Comparison of ENCODE assay signal across 13 cellular contexts in genomic region chr15:22961661-22962221, GRCh38. TPM values are rescaled to one million over a fixed set of nuclear protein-coding genes. Genes with fewer than 3 reads are reported as not detected.
DNase-seq lines count a peak whose midpoint lies in the region; ATAC-seq and TF ChIP-seq lines count a peak whose summit lies in the region.
"Had no signal": no experiment of that assay in that cellular context is flagged by ENCODE, and none has a peak within 500 bp of the region (broad histone marks: within the 10 kb centered on the region; RNA-seq: fewer than 3 reads in every experiment).

No MANE protein-coding gene starts in this region.

- peaks cover 19% of the 10 kb centered on the region for H3K4me1 Mint-ChIP-seq in mesothelial cell of epicardium

- no peak overlapping the region for H2AFZ ChIP-seq in PC-3 (ENCODE audit: low read length)

- TF ChIP-seq CTCF in PC-3 (conservative IDR thresholded peaks at IDR 0.05; ENCODE audit: low read depth, low read length) (no peak), mesothelial cell of epicardium (IDR thresholded peaks at IDR 0.05; ENCODE audit: unreplicated experiment) (no peak), upper lobe of right lung (IDR thresholded peaks at IDR 0.05) (no peak)

- H3K9me2 ChIP-seq in PC-3 (replicated peaks; ENCODE audit: low read length): no peaks in the 10 kb centered on the region

- H3K4me3 ChIP-seq in PC-3 (ENCODE audit: low read length) (no peak overlapping the region), upper lobe of right lung (no peak overlapping the region)

- H3K36me3 Mint-ChIP-seq in mesothelial cell of epicardium: peaks cover 1% of the 10 kb centered on the region
- H3K36me3 Mint-ChIP-seq: activated naive CD8-positive, alpha-beta T cell treated with anti-CD3 and anti-CD28 coated beads for 36 hours; naive B cell had no signal

- H3K79me2 ChIP-seq in PC-3 (ENCODE audit: low read length): peaks cover 95% of the 10 kb centered on the region

- no peaks in the 10 kb centered on the region for H3K9me3 Mint-ChIP-seq in mesothelial cell of epicardium
- H3K9me3 Mint-ChIP-seq: activated naive CD8-positive, alpha-beta T cell treated with anti-CD3 and anti-CD28 coated beads for 36 hours; naive B cell had no signal

- H3K4me3 Mint-ChIP-seq in mesothelial cell of epicardium: no peak overlapping the region
- H3K4me3 Mint-ChIP-seq: activated naive CD8-positive, alpha-beta T cell treated with anti-CD3 and anti-CD28 coated beads for 36 hours; naive B cell had no signal

- H3K27ac Mint-ChIP-seq in mesothelial cell of epicardium: peak overlapping the region; percentile 70
- H3K27ac Mint-ChIP-seq: activated naive CD8-positive, alpha-beta T cell treated with anti-CD3 and anti-CD28 coated beads for 36 hours had no signal

- H3K36me3 ChIP-seq in PC-3 (ENCODE audit: low read depth, low read length) (no peaks in the 10 kb centered on the region), upper lobe of right lung (no peaks in the 10 kb centered on the region)

- no peaks in the 10 kb centered on the region for H3K27me3 Mint-ChIP-seq in mesothelial cell of epicardium (ENCODE audit: low read depth)
- H3K27me3 Mint-ChIP-seq: activated naive CD8-positive, alpha-beta T cell treated with anti-CD3 and anti-CD28 coated beads for 36 hours had no signal

- DNase-seq in PC-3: no peak
- peak; percentile 40 for DNase-seq in dedifferentiated amniotic fluid mesenchymal stem cell (ENCODE audit: extremely low spot score)
- no peak for DNase-seq in mesothelial cell of epicardium (ENCODE audit: low spot score in 2 of 2, unreplicated experiment in 2 of 2)
- no peak for DNase-seq in upper lobe of right lung
- DNase-seq in NK-92 (lab: John Stamatoyannopoulos, UW; ENCODE audit: unreplicated experiment): no peak
- DNase-seq in NCI-H524 treated with DMSO at 0.1 percent for 48 hours (lab: John Stamatoyannopoulos, UW): no peak
- DNase-seq: activated naive CD8-positive, alpha-beta T cell treated with anti-CD3 and anti-CD28 coated beads for 36 hours; Calu3; naive B cell; NCI-H1694 treated with DMSO at 0.1 percent for 48 hours; stimulated activated CD4-positive, alpha-beta T cell treated with anti-CD3 and anti-CD28 coated beads, Interleukin-15, amount 100 ng/mL, for 24 hours had no signal

- peak; percentile 45; the same call in 1 of the 2 replicates for ATAC-seq in PC-3
- ATAC-seq in upper lobe of right lung: no peak
- ATAC-seq in HG03135 (IDR thresholded peaks at IDR 0.05; ENCODE audit: unreplicated experiment): no peak
- ATAC-seq: HepG2 had no signal

- no peaks in the 10 kb centered on the region for H3F3A ChIP-seq in PC-3 (ENCODE audit: low read length, unreplicated experiment)

- H3K4me1 ChIP-seq in PC-3 (ENCODE audit: insufficient read depth, low read length): no peaks in the 10 kb centered on the region
- peaks cover 60% of the 10 kb centered on the region for H3K4me1 ChIP-seq in upper lobe of right lung

- H3K4me2 ChIP-seq in PC-3 (ENCODE audit: low read length): no peak overlapping the region

- TSS peak; percentile 8 for BruUV-seq in PC-3 (replicated peaks; lab: Mats Ljungman, UMichigan)

- H3K27me3 ChIP-seq in PC-3 (ENCODE audit: low read length) (no peaks in the 10 kb centered on the region), upper lobe of right lung (no peaks in the 10 kb centered on the region)

- H4K20me1 ChIP-seq in PC-3 (ENCODE audit: low read length): peaks cover 15% of the 10 kb centered on the region

- H3K9me3 ChIP-seq in PC-3 (ENCODE audit: low read length) (no peaks in the 10 kb centered on the region), upper lobe of right lung (no peaks in the 10 kb centered on the region)

- CTCF ChIA-PET in PC-3 (lab: Charles Lee): interaction anchor here (0.5 kb wide), 1 partner anchor 28 kb away, joined by 4 read pairs; no protein-coding TSS in a partner anchor

- H3K9ac ChIP-seq in PC-3 (ENCODE audit: low read length): no peak overlapping the region

- POLR2A ChIA-PET in PC-3 (lab: Charles Lee; ENCODE audit: unreplicated experiment): no interaction called here

- H3K27ac ChIP-seq in PC-3 (ENCODE audit: low read length) (no peak overlapping the region), upper lobe of right lung (peak overlapping the region; percentile 27)

- intact Hi-C loops in PC-3 (cut with micrococcal nuclease): no loop called here
- intact Hi-C loops in upper lobe of right lung (cut with DNase I): no loop called here

RNA-seq across cellular contexts. Expression of gene CYFIP1, which starts 18.4 kb away (rescaled TPM):
- total RNA-seq in PC-3 (2014; rRNA removed) (80.3 and 85.4 TPM in 2 replicates), mesothelial cell of epicardium (98.3 to 111 TPM (median 105 TPM) in 3 replicates), upper lobe of right lung (139 TPM)
